9 cellular contexts compared by ENCODE assay signal in genomic region chr6:16849280-16850210, GRCh38.
DNase-seq lines count a peak whose midpoint lies in the region; ATAC-seq and TF ChIP-seq lines count a peak whose summit lies in the region.
"Had no signal": no experiment of that assay in that cellular context is flagged by ENCODE, and none has a peak within 500 bp of the region (broad histone marks: within the 10 kb centered on the region; RNA-seq: fewer than 3 reads in every experiment).

No MANE protein-coding gene starts in this region.

- no peaks in the 10 kb centered on the region for H3K36me3 ChIP-seq in CD8-positive, alpha-beta T cell (ENCODE audit: insufficient read depth, low read length)

- no peaks in the 10 kb centered on the region for H3K36me3 Mint-ChIP-seq in CD8-positive, alpha-beta T cell
- H3K36me3 Mint-ChIP-seq in brain (no peaks in the 10 kb centered on the region), nephron progenitor cell (ENCODE audit: low read depth) (no peaks in the 10 kb centered on the region)

- CTCF ChIA-PET in CD8-positive, alpha-beta T cell (lab: Charles Lee): no interaction called here

- no peak overlapping the region for H3K4me3 Mint-ChIP-seq in CD8-positive, alpha-beta T cell
- H3K4me3 Mint-ChIP-seq in brain: no peak overlapping the region
- peak overlapping the region; percentile 53 for H3K4me3 Mint-ChIP-seq in nephron progenitor cell

- no peak for DNase-seq in CD8-positive, alpha-beta T cell
- peak; percentile 88 for DNase-seq in MV-4-11 (lab: John Stamatoyannopoulos, UW)
- DNase-seq in nephron progenitor cell: no peak
- no peak for DNase-seq in RPMI8226
- DNase-seq: NCI-H1092 had no signal

- ATAC-seq in CD8-positive, alpha-beta T cell: peak; percentile 49
- ATAC-seq in GM19452 (IDR thresholded peaks at IDR 0.05; ENCODE audit: unreplicated experiment) (no peak), GM21619 (IDR thresholded peaks at IDR 0.05; ENCODE audit: unreplicated experiment) (no peak), HG03139 (IDR thresholded peaks at IDR 0.05; ENCODE audit: unreplicated experiment) (no peak)

- H3K27ac Mint-ChIP-seq in CD8-positive, alpha-beta T cell: no peak overlapping the region
- peak overlapping the region in 3 of 5 experiments; percentile 22 to 73 (median 62) for H3K27ac Mint-ChIP-seq in brain
- peak overlapping the region; percentile 93 for H3K27ac Mint-ChIP-seq in nephron progenitor cell

- intact Hi-C loops in CD8-positive, alpha-beta T cell (cut with DNase I, micrococcal nuclease): no loop called here

- POLR2A ChIA-PET in CD8-positive, alpha-beta T cell (lab: Charles Lee): no interaction called here

- H3K27me3 ChIP-seq in CD8-positive, alpha-beta T cell (ENCODE audit: insufficient read depth, low read length): no peaks in the 10 kb centered on the region

- no peaks in the 10 kb centered on the region for H3K9me3 ChIP-seq in CD8-positive, alpha-beta T cell (ENCODE audit: low read length)

- peaks cover 13% of the 10 kb centered on the region for H3K4me1 Mint-ChIP-seq in CD8-positive, alpha-beta T cell (ENCODE audit: low read depth)
- H3K4me1 Mint-ChIP-seq in brain (peaks cover 62% of the 10 kb centered on the region), nephron progenitor cell (peaks cover 36% of the 10 kb centered on the region)

- H3K9me3 Mint-ChIP-seq in CD8-positive, alpha-beta T cell: no peaks in the 10 kb centered on the region
- H3K9me3 Mint-ChIP-seq in brain: peaks cover 0 to 6% (median 0%) of the 10 kb centered on the region in 5 experiments
- peaks cover 3% of the 10 kb centered on the region for H3K9me3 Mint-ChIP-seq in nephron progenitor cell

- peaks cover 12% of the 10 kb centered on the region for H3K27me3 Mint-ChIP-seq in CD8-positive, alpha-beta T cell (ENCODE audit: low read depth)
- H3K27me3 Mint-ChIP-seq in brain (no peaks in the 10 kb centered on the region), nephron progenitor cell (ENCODE audit: low read depth, poor library complexity) (no peaks in the 10 kb centered on the region)

- H3K27ac ChIP-seq in CD8-positive, alpha-beta T cell (ENCODE audit: low read depth, low read length): no peak overlapping the region

- no peaks in the 10 kb centered on the region for H3K4me1 ChIP-seq in CD8-positive, alpha-beta T cell (ENCODE audit: insufficient read depth, low read length)

- no peak for TF ChIP-seq CTCF in CD8-positive, alpha-beta T cell (IDR thresholded peaks at IDR 0.05)
- TF ChIP-seq CTCF in brain (conservative IDR thresholded peaks at IDR 0.05) (no peak), nephron progenitor cell (IDR thresholded peaks at IDR 0.05) (no peak)

- no peak overlapping the region for H3K4me3 ChIP-seq in CD8-positive, alpha-beta T cell (ENCODE audit: low read depth, low read length)
